ENCODE assay signal across 4 cellular contexts in genomic region chr17:62603783-62604182, GRCh38. TPM values are rescaled to one million over a fixed set of nuclear protein-coding genes. Genes with fewer than 3 reads are reported as not detected.
DNase-seq lines count a peak whose midpoint lies in the region; ATAC-seq, FAIRE-seq and TF ChIP-seq lines count a peak whose summit lies in the region.
"Not testable (repeated sequence)": the region's sequence is repeated elsewhere in the genome, so short reads cannot be mapped to it uniquely, and the experiment has no call there.
"Had no signal": no experiment of that assay in that cellular context is flagged by ENCODE, and none has a peak within 500 bp of the region (broad histone marks: within the 10 kb centered on the region; RNA-seq: fewer than 3 reads in every experiment).

No MANE protein-coding gene starts in this region.

- TF ChIP-seq EP300 in A549 (IDR thresholded peaks at IDR 0.05) = not testable (repeated sequence)

- not testable (repeated sequence) for H3K27ac ChIP-seq in A549; HEK293 (ENCODE audit: extremely low read depth, low read depth, low read length)

- not testable (repeated sequence) for DNase-seq in A549 (ENCODE audit: low read depth in 1 of 2, low spot score in 1 of 2); T-helper 17 cell

- not testable (repeated sequence) for H3K4me3 ChIP-seq in A549; HEK293 (ENCODE audit: low read depth, low read length)

- TF ChIP-seq CTCF in A549 (IDR thresholded peaks at IDR 0.05); HEK293 (tag by site-specific recombination; IDR thresholded peaks at IDR 0.05): not testable (repeated sequence)

- not testable (repeated sequence) for FAIRE-seq in A549 (lab: Jason Lieb, UNC)

- H3K27ac Mint-ChIP-seq in T-helper 17 cell = peak overlapping the region; percentile 11

- H3K9me3 ChIP-seq in A549; HEK293 (ENCODE audit: control insufficient read depth, insufficient read depth, low read depth, low read length); T-helper 17 cell (ENCODE audit: control insufficient read depth, low read length, poor library complexity, severe bottlenecking): not testable (repeated sequence)

- POLR2A ChIA-PET in A549 (lab: Yijun Ruan, JAX); HEK293 (lab: Yijun Ruan, JAX): not testable (repeated sequence)

- H3K4me1 ChIP-seq in A549; HEK293 (ENCODE audit: control insufficient read depth, insufficient read depth, low read length): not testable (repeated sequence)

- ATAC-seq in A549, T-helper 17 cell: not testable (repeated sequence)

- peaks cover 77 to 86% of the 10 kb centered on the region in 2 experiments for H3K36me3 ChIP-seq in HEK293 (ENCODE audit: control insufficient read depth in 2 of 2, insufficient read depth in 1 of 2, low read length in 2 of 2)

- WGBS in A549 (ENCODE audit: missing lambda C conversion rate) = 96% methylated on average over 6 of the region's 6 CpGs

- TF ChIP-seq RAD21 in A549 (conservative IDR thresholded peaks at IDR 0.05 in 1 of 2, IDR thresholded peaks at IDR 0.05 in 1 of 2) = not testable (repeated sequence)

- not testable (repeated sequence) for H3K4me3 Mint-ChIP-seq in T-helper 17 cell

- CTCF ChIA-PET in A549 (lab: Yijun Ruan, JAX); HEK293 (lab: Yijun Ruan, JAX): not testable (repeated sequence)

- not testable (repeated sequence) for H3K36me3 Mint-ChIP-seq in T-helper 17 cell (ENCODE audit: low read depth)

- H3K4me1 Mint-ChIP-seq in T-helper 17 cell = not testable (repeated sequence)

- not testable (repeated sequence) for H3K27me3 Mint-ChIP-seq in T-helper 17 cell

- TF ChIP-seq POLR2A in A549 (IDR thresholded peaks at IDR 0.05; ENCODE audit: low read length) = not testable (repeated sequence)

- H3K4me2 ChIP-seq in A549 = not testable (repeated sequence)

TF ChIP-seq in A549, 52 proteins besides CTCF, POLR2A, EP300 and RAD21:
- TF ChIP-seq ZC3H11A (IDR thresholded peaks at IDR 0.05) = peak; percentile 99

TF ChIP-seq in HEK293, 187 proteins besides CTCF, POLR2A, EP300 and RAD21 (continues in another document):
- TF ChIP-seq REST (tag by site-specific recombination; IDR thresholded peaks at IDR 0.05) = peak; percentile 72
- 0 out of 2 replicates have a peak, but pooled peaks have one; percentile 20 for TF ChIP-seq ZBTB21 (tag by site-specific recombination; IDR thresholded peaks at IDR 0.05)
- TF ChIP-seq ZNF394 (tag by site-specific recombination; IDR thresholded peaks at IDR 0.05; ENCODE audit: borderline replicate concordance) = peak; percentile 93; the same call in 1 of the 2 replicates
- peak; percentile 91 for TF ChIP-seq ZNF426 (tag by site-specific recombination; IDR thresholded peaks at IDR 0.05)
- TF ChIP-seq AEBP2 (tag by site-specific recombination; IDR thresholded peaks at IDR 0.05; ENCODE audit: borderline replicate concordance) = 0 out of 2 replicates have a peak, but pooled peaks have one; percentile 40
- 0 out of 2 replicates have a peak, but pooled peaks have one; percentile 54 for TF ChIP-seq ZNF202 (tag by site-specific recombination; IDR thresholded peaks at IDR 0.05; ENCODE audit: borderline replicate concordance)
- TF ChIP-seq ZNF266 (tag by site-specific recombination; IDR thresholded peaks at IDR 0.05; ENCODE audit: low read depth) = peak; percentile 76
- peak; percentile 17; the same call in 1 of the 2 replicates for TF ChIP-seq SP3 (tag by site-specific recombination; IDR thresholded peaks at IDR 0.05)
- peak; percentile 67 for TF ChIP-seq ZXDB (tag by site-specific recombination; IDR thresholded peaks at IDR 0.05)
- peak; percentile 27 for TF ChIP-seq ZNF654 (tag by site-specific recombination; IDR thresholded peaks at IDR 0.05; ENCODE audit: low read depth)
- 0 out of 2 replicates have a peak, but pooled peaks have one; percentile 60 for TF ChIP-seq ZNF404 (tag by site-specific recombination; IDR thresholded peaks at IDR 0.05)
- 0 out of 2 replicates have a peak, but pooled peaks have one; percentile 41 for TF ChIP-seq ZNF433 (tag by site-specific recombination; IDR thresholded peaks at IDR 0.05; ENCODE audit: low read depth)
- TF ChIP-seq ZNF530 (tag by site-specific recombination; IDR thresholded peaks at IDR 0.05; ENCODE audit: low read depth) = 0 out of 2 replicates have a peak, but pooled peaks have one; percentile 29
- TF ChIP-seq ZNF629 (tag by site-specific recombination; IDR thresholded peaks at IDR 0.05) = peak; percentile 49
- TF ChIP-seq ZNF664 (tag by site-specific recombination; IDR thresholded peaks at IDR 0.05) = peak; percentile 65; the same call in 1 of the 2 replicates
- peak; percentile 85 for TF ChIP-seq ZNF518A (tag by site-specific recombination; conservative IDR thresholded peaks at IDR 0.05; ENCODE audit: low read depth)

RNA-seq across cellular contexts. Expression of gene MRC2, which starts 23.7 kb away (rescaled TPM):
- polyA plus RNA-seq in A549 (2011; rRNA removed) (17.5 and 20.2 TPM in 2 replicates), A549 (2017; fragmentation: RNase III; extraction: RNeasy Plus Mini Kit Qiagen cat#74134 plus additional on column Dnase treatment) (38.8 to 61.4 TPM (median 57.3 TPM) in 3 replicates)
- 13.7 and 20.9 TPM in 2 replicates for polyA plus RNA-seq in A549 (2012; cell fraction: cytosol; rRNA removed)
- polyA plus RNA-seq in A549 (2012; cell fraction: nucleus; rRNA removed) = 84.3 and 103 TPM in 2 replicates
- polyA minus RNA-seq in A549 (2011; rRNA and poly(A)+ RNA removed) = 25.9 and 43.6 TPM in 2 replicates
- 1 to 10 TPM; 4.3 to 4.4 TPM for total RNA-seq in T-helper 17 cell
- polyA plus RNA-seq: CD14-positive monocyte had no signal
